1 cellular context compared by ENCODE assay signal in the genomic region with DNA sequence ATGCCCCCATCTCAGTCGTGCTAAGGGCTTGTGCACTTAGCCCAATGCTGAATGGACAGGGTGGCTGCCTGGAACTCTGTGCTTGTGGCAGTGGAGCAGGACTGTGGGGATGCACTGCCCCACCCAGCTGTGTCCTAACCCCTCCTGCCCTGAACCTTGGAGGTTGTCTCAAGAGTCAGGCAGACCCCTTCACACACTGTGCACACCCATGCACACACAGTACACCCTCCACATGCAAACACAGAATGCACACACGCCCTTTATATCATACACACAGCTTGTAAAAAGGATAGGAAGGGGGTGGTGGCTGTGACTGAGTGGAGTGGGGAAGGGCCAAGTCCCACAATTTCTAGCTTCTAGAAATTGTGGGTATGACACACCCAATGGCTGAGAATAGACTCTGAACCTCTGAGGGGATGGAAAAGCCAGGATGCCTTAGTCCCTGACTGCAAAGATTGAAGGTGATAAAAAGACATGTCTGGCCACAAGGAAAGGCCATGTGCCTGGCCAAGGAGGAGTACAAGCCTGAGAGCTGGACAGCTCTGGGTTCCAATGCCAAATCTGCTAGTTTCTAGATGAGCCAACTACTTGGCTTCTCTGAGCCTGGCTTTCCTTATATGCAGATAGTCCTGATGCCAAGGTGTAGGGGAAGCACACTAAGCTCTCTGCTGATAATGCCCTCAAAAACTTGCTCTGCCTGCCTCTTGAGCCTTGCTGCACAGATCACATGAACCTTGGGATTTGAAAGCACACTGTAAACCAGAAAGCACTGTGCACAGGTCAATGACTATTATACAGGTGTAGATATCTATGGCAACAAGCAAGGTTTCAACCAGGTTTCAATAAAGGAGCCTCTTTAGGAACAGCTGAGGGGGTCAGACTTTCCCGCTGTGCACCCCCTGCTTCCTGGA.
TF ChIP-seq lines count a peak whose summit lies in the region.

No MANE protein-coding gene starts in this region.

TF ChIP-seq in K562, 482 proteins besides CTCF, POLR2A, EP300 and RAD21:
- TF ChIP-seq POLR2AphosphoS5 (IDR thresholded peaks at IDR 0.05; ENCODE audit: control insufficient read depth, insufficient read depth, low read depth, low read length), result peak; percentile 57
- TF ChIP-seq SUPT5H (IDR thresholded peaks at IDR 0.05), result peak; percentile 68
- TF ChIP-seq HDGF (IDR thresholded peaks at IDR 0.05), result no peak
- no peak for TF ChIP-seq FUS (optimal IDR thresholded peaks at IDR 0.05; ENCODE audit: low read depth, low read length)
- no peak for TF ChIP-seq SAFB (IDR thresholded peaks at IDR 0.05; ENCODE audit: borderline replicate concordance, low read depth, low read length)
- no peak for TF ChIP-seq HMG20A (CRISPR knock-in tag; conservative IDR thresholded peaks at IDR 0.05)
- no peak for TF ChIP-seq GMEB1 (CRISPR knock-in tag; IDR thresholded peaks at IDR 0.05)
- no peak for TF ChIP-seq TAL1 (IDR thresholded peaks at IDR 0.05)
- TF ChIP-seq STAG1 (CRISPR knock-in tag; IDR thresholded peaks at IDR 0.05; ENCODE audit: borderline replicate concordance), result no peak
- no peak for TF ChIP-seq ZNF445 (CRISPR knock-in tag; IDR thresholded peaks at IDR 0.05; ENCODE audit: low read depth)
- peak; percentile 19 for TF ChIP-seq WHSC1 (IDR thresholded peaks at IDR 0.05; ENCODE audit: low read length)
- TF ChIP-seq U2AF1 (optimal IDR thresholded peaks at IDR 0.05; ENCODE audit: low read depth, low read length), result no peak
- TF ChIP-seq MYNN (IDR thresholded peaks at IDR 0.05), result peak; percentile 62
- TF ChIP-seq MYNN (CRISPR knock-in tag; IDR thresholded peaks at IDR 0.05), result no peak
- TF ChIP-seq MNT (conservative IDR thresholded peaks at IDR 0.05), result peak in 1 of 2 experiments; percentile 11; a peak in 1 of 4 replicates
- TF ChIP-seq POLR2B (IDR thresholded peaks at IDR 0.05; ENCODE audit: low read depth, partially characterized antibody), result peak; percentile 41
- TF ChIP-seq RBFOX2 (IDR thresholded peaks at IDR 0.05; ENCODE audit: low read depth, low read length), result peak; percentile 48; the same call in 1 of the 2 replicates
- TF ChIP-seq MXI1 (IDR thresholded peaks at IDR 0.05; ENCODE audit: low read depth, low read length), result no peak
- TF ChIP-seq ZNF12 (CRISPR knock-in tag; IDR thresholded peaks at IDR 0.05), result no peak
- TF ChIP-seq RNF219 (CRISPR knock-in tag; IDR thresholded peaks at IDR 0.05), result no peak
- TF ChIP-seq, protein P1, sequence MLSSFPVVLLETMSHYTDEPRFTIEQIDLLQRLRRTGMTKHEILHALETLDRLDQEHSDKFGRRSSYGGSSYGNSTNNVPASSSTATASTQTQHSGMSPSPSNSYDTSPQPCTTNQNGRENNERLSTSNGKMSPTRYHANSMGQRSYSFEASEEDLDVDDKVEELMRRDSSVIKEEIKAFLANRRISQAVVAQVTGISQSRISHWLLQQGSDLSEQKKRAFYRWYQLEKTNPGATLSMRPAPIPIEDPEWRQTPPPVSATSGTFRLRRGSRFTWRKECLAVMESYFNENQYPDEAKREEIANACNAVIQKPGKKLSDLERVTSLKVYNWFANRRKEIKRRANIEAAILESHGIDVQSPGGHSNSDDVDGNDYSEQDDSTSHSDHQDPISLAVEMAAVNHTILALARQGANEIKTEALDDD (IDR thresholded peaks at IDR 0.05), result no peak
- TF ChIP-seq, protein P2, sequence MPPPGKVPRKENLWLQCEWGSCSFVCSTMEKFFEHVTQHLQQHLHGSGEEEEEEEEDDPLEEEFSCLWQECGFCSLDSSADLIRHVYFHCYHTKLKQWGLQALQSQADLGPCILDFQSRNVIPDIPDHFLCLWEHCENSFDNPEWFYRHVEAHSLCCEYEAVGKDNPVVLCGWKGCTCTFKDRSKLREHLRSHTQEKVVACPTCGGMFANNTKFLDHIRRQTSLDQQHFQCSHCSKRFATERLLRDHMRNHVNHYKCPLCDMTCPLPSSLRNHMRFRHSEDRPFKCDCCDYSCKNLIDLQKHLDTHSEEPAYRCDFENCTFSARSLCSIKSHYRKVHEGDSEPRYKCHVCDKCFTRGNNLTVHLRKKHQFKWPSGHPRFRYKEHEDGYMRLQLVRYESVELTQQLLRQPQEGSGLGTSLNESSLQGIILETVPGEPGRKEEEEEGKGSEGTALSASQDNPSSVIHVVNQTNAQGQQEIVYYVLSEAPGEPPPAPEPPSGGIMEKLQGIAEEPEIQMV (tag; conservative IDR thresholded peaks at IDR 0.05; ENCODE audit: low read depth), result no peak
- TF ChIP-seq THRB (CRISPR knock-in tag; conservative IDR thresholded peaks at IDR 0.05), result 0 out of 2 replicates have a peak, but pooled peaks have one; percentile 30
- no peak for TF ChIP-seq PTBP1 (IDR thresholded peaks at IDR 0.05; ENCODE audit: low read depth, low read length)
- peak; percentile 40; the same call in 1 of the 2 replicates for TF ChIP-seq ZC3H4 (CRISPR knock-in tag; IDR thresholded peaks at IDR 0.05; ENCODE audit: borderline replicate concordance)
- TF ChIP-seq ZNF655 (CRISPR knock-in tag; IDR thresholded peaks at IDR 0.05), result no peak
- 0 out of 2 replicates have a peak, but pooled peaks have one; percentile 66 for TF ChIP-seq TARDBP (IDR thresholded peaks at IDR 0.05)
- TF ChIP-seq BMI1 (IDR thresholded peaks at IDR 0.05; ENCODE audit: low read length), result no peak
